7 cellular contexts compared by ENCODE assay signal in the genomic region with DNA sequence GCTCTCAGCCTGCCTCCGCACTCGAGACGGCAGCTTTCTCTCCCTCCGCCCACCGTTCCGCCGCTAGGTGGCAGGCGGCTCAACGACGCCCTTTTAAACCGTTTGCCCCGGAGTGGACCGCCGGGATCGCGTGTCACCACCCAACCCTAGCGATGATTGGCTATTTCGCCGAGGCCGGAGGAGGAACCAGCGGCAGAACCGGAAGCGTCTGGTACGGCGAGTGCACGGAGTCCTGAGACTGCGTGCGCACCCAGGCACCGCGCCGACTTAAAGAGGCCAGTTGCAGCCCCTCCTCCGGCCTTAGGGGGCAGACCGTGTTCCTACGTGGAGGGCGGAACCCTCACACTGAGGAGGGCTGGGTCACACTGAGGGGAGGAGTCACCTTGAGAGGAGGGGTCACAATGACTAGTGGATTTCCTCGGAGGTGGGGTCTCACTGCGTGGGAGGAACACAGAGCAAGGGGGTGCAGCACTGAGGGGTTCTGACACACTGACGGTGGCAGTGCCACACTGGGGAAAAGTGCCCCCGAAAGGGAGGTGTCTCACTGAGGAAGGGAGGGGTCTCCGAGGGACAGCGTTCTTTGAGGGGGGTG. TPM values are rescaled to one million over a fixed set of nuclear protein-coding genes. Genes with fewer than 3 reads are reported as not detected.
DNase-seq lines count a peak whose midpoint lies in the region; ATAC-seq and TF ChIP-seq lines count a peak whose summit lies in the region.

No MANE protein-coding gene starts in this region.

- peak; percentile 100 for DNase-seq in NCI-H1930 (lab: John Stamatoyannopoulos, UW)
- peak; percentile 98 for DNase-seq in T-helper 9 cell
- DNase-seq in astrocyte of the hippocampus (ENCODE audit: low read depth, low spot score), result peak; percentile 100
- DNase-seq in hepatocyte (ENCODE audit: low spot score), result peak; percentile 100
- peak; percentile 97 for DNase-seq in renal cortical epithelial cell (ENCODE audit: low read depth)

- peak; percentile 60 for TF ChIP-seq POLR2A in GM18505 (IDR thresholded peaks at IDR 0.05; ENCODE audit: borderline replicate concordance, extremely low read depth, insufficient read depth, insufficient read length)

- H3K9me3 ChIP-seq in hepatocyte (ENCODE audit: low read depth), result no peaks in the 10 kb centered on the region

- peak overlapping the region; percentile 93 for H2AFZ ChIP-seq in hepatocyte

- 2% methylated on average over 40 of the region's 41 CpGs for WGBS in hepatocyte (ENCODE audit: low lambda C conversion rate, missing lambda C conversion rate)

- H3K4me1 ChIP-seq in hepatocyte (ENCODE audit: insufficient read depth), result peaks cover 15% of the 10 kb centered on the region

- H3K27ac ChIP-seq in hepatocyte, result peak overlapping the region; percentile 93

- H3K36me3 ChIP-seq in hepatocyte (replicated peaks; ENCODE audit: insufficient read depth, low read depth), result no peaks in the 10 kb centered on the region

- peak; percentile 98 for TF ChIP-seq CTCF in hepatocyte (IDR thresholded peaks at IDR 0.05; ENCODE audit: poor library complexity)

- H3K4me2 ChIP-seq in hepatocyte, result peak overlapping the region; percentile 95

- H3K27me3 ChIP-seq in hepatocyte, result no peaks in the 10 kb centered on the region

- ATAC-seq in GM18505 (IDR thresholded peaks at IDR 0.05; ENCODE audit: unreplicated experiment) (peak; percentile 76), HG02973 (IDR thresholded peaks at IDR 0.05; ENCODE audit: unreplicated experiment) (peak; percentile 82)

- no peaks in the 10 kb centered on the region for H3K9me2 ChIP-seq in hepatocyte (replicated peaks; ENCODE audit: insufficient read depth)

- H3K79me2 ChIP-seq in hepatocyte, result peaks cover 25% of the 10 kb centered on the region

- H3K4me3 ChIP-seq in hepatocyte, result peak overlapping the region; percentile 78

- peaks cover 18% of the 10 kb centered on the region for H4K20me1 ChIP-seq in hepatocyte (ENCODE audit: insufficient read depth, poor library complexity, severe bottlenecking)

RNA-seq across cellular contexts. Expression of a gene that starts 1.0 kb away (rescaled TPM):
- 17.4 and 20.1 TPM in 2 replicates for total RNA-seq in hepatocyte
- 27.2 and 30.3 TPM in 2 replicates for polyA plus RNA-seq in hepatocyte
- total RNA-seq in renal cortical epithelial cell, result 5.6 and 10.6 TPM in 2 replicates

RNA-seq across cellular contexts. Expression of a gene that starts 14.1 kb away (rescaled TPM):
- total RNA-seq in hepatocyte, result 1.9 and 2.0 TPM in 2 replicates
- 1.1 and 1.3 TPM in 2 replicates for polyA plus RNA-seq in hepatocyte
- 0.60 and 1.2 TPM in 2 replicates for total RNA-seq in renal cortical epithelial cell

RNA-seq across cellular contexts. Expression of a gene that starts 46.6 kb away (rescaled TPM):
- total RNA-seq in hepatocyte (not detected in 2 replicates), renal cortical epithelial cell (not detected in 2 replicates)
- polyA plus RNA-seq in hepatocyte, result not detected in 2 replicates

RNA-seq across cellular contexts. Expression of a gene that starts 53.7 kb away (rescaled TPM):
- 1,377 and 3,174 TPM in 2 replicates for total RNA-seq in hepatocyte
- not detected in 2 replicates for polyA plus RNA-seq in hepatocyte
- total RNA-seq in renal cortical epithelial cell, result 5,792 and 14,792 TPM in 2 replicates

RNA-seq across cellular contexts. Expression of a gene that starts 54.0 kb away (rescaled TPM):
- 12.1 and 13.8 TPM in 2 replicates for total RNA-seq in hepatocyte
- 39.5 and 42.2 TPM in 2 replicates for polyA plus RNA-seq in hepatocyte
- total RNA-seq in renal cortical epithelial cell, result 11.9 and 24.8 TPM in 2 replicates

Comparison
In these comparisons a context has a peak if more than half of its experiments do, and no peak if none do; other contexts are left out.
1. Peak in every context shown above with its lines: DNase-seq, ATAC-seq, H3K4me3 ChIP-seq and H3K27ac ChIP-seq.